In the genomic region with DNA sequence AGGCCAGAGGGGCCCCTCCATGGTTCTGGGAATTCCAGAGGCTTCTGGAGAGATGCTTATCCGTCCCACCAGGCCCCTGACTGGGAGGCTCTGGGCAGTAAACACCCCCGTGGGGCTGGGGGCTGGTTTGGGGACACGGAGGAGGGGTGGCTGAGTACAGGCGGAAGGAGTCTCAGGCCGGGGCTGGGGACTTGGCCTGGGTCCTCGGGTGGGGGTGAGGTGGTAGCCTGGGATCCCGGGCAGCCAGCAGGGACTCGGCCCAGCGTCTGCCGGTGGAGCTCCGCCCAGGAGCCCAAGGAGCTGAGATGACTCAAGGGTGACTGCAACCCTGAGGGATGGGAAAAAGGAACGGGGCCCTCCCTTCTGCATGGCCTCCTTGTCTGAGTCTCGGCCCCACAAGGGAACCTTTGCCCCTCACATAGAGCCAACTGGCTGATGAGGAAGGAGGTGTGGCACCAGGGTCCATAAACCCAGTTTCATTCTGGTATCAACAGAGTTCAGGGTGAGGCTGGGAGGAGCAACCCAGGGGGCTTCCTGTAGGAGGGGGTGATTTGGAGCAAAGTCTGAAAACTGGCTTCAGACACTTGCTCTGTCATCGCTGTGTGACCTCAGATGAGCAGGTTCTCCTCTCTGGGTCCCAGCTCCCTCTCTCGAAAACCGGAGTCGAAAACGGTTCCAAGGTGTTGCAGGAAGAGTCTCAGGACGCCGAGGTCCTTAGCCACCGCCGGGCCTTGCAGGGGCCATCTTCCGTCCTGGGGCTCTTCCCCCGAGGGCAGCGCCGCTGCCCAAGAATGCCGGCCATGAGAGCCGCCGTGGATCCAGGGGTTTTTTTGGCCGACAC, we compare ENCODE assay signal across 9 cellular contexts. TPM values are rescaled to one million over a fixed set of nuclear protein-coding genes. Genes with fewer than 3 reads are reported as not detected.
DNase-seq lines count a peak whose midpoint lies in the region; ATAC-seq and TF ChIP-seq lines count a peak whose summit lies in the region.
"Had no signal": no experiment of that assay in that cellular context is flagged by ENCODE, and none has a peak within 500 bp of the region (broad histone marks: within the 10 kb centered on the region; RNA-seq: fewer than 3 reads in every experiment).

No MANE protein-coding gene starts in this region.

- peak; percentile 98 for DNase-seq in AG20443 (ENCODE audit: low spot score)
- peak; percentile 54 for DNase-seq in NB4 (ENCODE audit: low read depth)
- peak; percentile 86 to 89 (median 86) for DNase-seq in mucosa of descending colon

- intact Hi-C loops in dendritic cell treated with granulocyte-macrophage colony-stimulating factor and Interleukin-4, amounts not matched to agents 40 ng/mL and 50 ng/mL, for 4 days (cut with micrococcal nuclease): loop anchor here (5.0 kb wide), 1 partner anchor 89 kb away; a partner anchor contains a TSS
- intact Hi-C loops in mucosa of descending colon (cut with DNase I, micrococcal nuclease): no loop called here

- H3K4me3 ChIP-seq in NB4 (ENCODE audit: low read depth, low read length) (no peak overlapping the region), mucosa of descending colon (peak overlapping the region; percentile 54)
- H3K4me3 ChIP-seq: cardiac muscle cell had no signal

- H3K9me3 Mint-ChIP-seq in dendritic cell treated with granulocyte-macrophage colony-stimulating factor and Interleukin-4, amounts not matched to agents 40 ng/mL and 50 ng/mL, for 4 days: peaks cover 9% of the 10 kb centered on the region

- no peaks in the 10 kb centered on the region for H3K36me3 ChIP-seq in mucosa of descending colon (ENCODE audit: low read depth)
- H3K36me3 ChIP-seq: cardiac muscle cell had no signal

- TF ChIP-seq CTCF in NB4 (IDR thresholded peaks at IDR 0.05; ENCODE audit: low read depth, low read length): no peak
- no peak for TF ChIP-seq CTCF in mucosa of descending colon (IDR thresholded peaks at IDR 0.05)

- ATAC-seq in mucosa of descending colon (peak; percentile 60), HG03039 (IDR thresholded peaks at IDR 0.05; ENCODE audit: unreplicated experiment) (no peak), GM19467 (IDR thresholded peaks at IDR 0.05; ENCODE audit: unreplicated experiment) (no peak), GM18868 (IDR thresholded peaks at IDR 0.05; ENCODE audit: unreplicated experiment) (no peak), GM18502 (IDR thresholded peaks at IDR 0.05; ENCODE audit: poor library complexity, unreplicated experiment) (no peak)

- peaks cover 22% of the 10 kb centered on the region for H3K4me1 Mint-ChIP-seq in dendritic cell treated with granulocyte-macrophage colony-stimulating factor and Interleukin-4, amounts not matched to agents 40 ng/mL and 50 ng/mL, for 4 days (ENCODE audit: low read depth)

- no peaks in the 10 kb centered on the region for H3K9me3 ChIP-seq in mucosa of descending colon

- peak overlapping the region; percentile 73 for H3K27ac Mint-ChIP-seq in dendritic cell treated with granulocyte-macrophage colony-stimulating factor and Interleukin-4, amounts not matched to agents 40 ng/mL and 50 ng/mL, for 4 days

- H3K4me3 Mint-ChIP-seq in dendritic cell treated with granulocyte-macrophage colony-stimulating factor and Interleukin-4, amounts not matched to agents 40 ng/mL and 50 ng/mL, for 4 days: no peak overlapping the region

- peaks cover 26% of the 10 kb centered on the region for H3K4me1 ChIP-seq in mucosa of descending colon (ENCODE audit: low read depth)

- H3K27me3 Mint-ChIP-seq in dendritic cell treated with granulocyte-macrophage colony-stimulating factor and Interleukin-4, amounts not matched to agents 40 ng/mL and 50 ng/mL, for 4 days: peaks cover 20% of the 10 kb centered on the region

- H3K36me3 Mint-ChIP-seq in dendritic cell treated with granulocyte-macrophage colony-stimulating factor and Interleukin-4, amounts not matched to agents 40 ng/mL and 50 ng/mL, for 4 days (ENCODE audit: low read depth): no peaks in the 10 kb centered on the region

- no peak for TF ChIP-seq POLR2A in NB4 (IDR thresholded peaks at IDR 0.05; ENCODE audit: extremely low read depth, insufficient read length)

RNA-seq across cellular contexts. Expression of a gene that starts 0.8 kb away (rescaled TPM):
- total RNA-seq in mucosa of descending colon: 100 to 1,000 TPM; 184 to 443 (median 361) TPM

RNA-seq across cellular contexts. Expression of a gene that starts 43.0 kb away (rescaled TPM):
- 10 to 100 TPM in 2 of 3 donors, 1 to 10 TPM in 1; 8.1 to 58.4 (median 13.0) TPM for total RNA-seq in mucosa of descending colon

RNA-seq across cellular contexts. Expression of a gene that starts 45.5 kb away (rescaled TPM):
- 100 to 1,000 TPM; 204 to 305 (median 281) TPM for total RNA-seq in mucosa of descending colon

RNA-seq across cellular contexts. Expression of a gene that starts 56.5 kb away (rescaled TPM):
- total RNA-seq in mucosa of descending colon: not detected
- total RNA-seq: cardiac muscle cell had no signal
